ENCODE assay signal across 11 cellular contexts in the genomic region with DNA sequence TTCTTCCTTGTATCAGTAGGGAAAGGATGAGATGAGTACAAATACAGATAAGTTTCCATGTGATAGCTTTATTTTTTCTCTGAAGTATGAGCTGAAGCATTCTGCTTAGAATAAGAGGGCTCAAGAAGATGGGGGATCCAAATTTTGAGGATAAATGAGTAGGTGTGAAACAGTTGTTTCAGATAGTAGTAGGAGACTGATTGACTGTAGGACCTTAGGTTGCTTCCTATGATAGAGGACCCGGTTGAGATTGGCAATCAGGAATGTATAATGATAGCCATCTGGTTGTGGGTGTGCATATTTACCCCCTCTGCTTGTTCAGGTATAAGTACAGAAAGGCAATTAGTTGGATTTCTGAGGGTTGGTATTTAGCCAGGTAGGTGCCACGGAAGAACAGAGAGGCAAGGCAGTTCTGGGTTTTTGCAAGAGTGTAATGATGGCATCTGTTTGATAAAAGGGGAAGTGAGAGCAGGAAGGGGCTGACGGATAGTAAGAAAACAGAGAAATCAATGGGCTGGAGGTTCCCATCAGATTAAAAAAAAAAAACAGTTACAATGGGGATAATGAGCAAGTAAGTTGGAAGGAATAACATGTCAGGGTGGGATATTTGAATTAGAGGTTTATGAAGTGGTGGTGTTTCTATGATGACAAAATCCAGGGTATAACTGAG. TPM values are rescaled to one million over a fixed set of nuclear protein-coding genes. Genes with fewer than 3 reads are reported as not detected.
A peak's percentile ranks its signal among the peaks of the same experiment; 100 is the strongest.
DNase-seq lines count a peak whose midpoint lies in the region; ATAC-seq and TF ChIP-seq lines count a peak whose summit lies in the region.
"Had no signal": no experiment of that assay in that cellular context is flagged by ENCODE, and none has a peak within 500 bp of the region (broad histone marks: within the 10 kb centered on the region; RNA-seq: fewer than 3 reads in every experiment).

No MANE protein-coding gene starts in this region.

- H3K27ac ChIP-seq in BLaER1 (no peak overlapping the region), Karpas-422 (ENCODE audit: low read length) (peak overlapping the region; percentile 34)
- no peak overlapping the region for H3K27ac ChIP-seq in CD4-positive, alpha-beta T cell (ENCODE audit: low read depth, low read length)

- H3K79me2 ChIP-seq in Karpas-422 (ENCODE audit: low read length): no peaks in the 10 kb centered on the region

- no peaks in the 10 kb centered on the region for H3K27me3 Mint-ChIP-seq in CD4-positive, alpha-beta T cell

- H3K4me1 ChIP-seq in BLaER1 (peaks cover 20% of the 10 kb centered on the region), Karpas-422 (ENCODE audit: low read length) (peaks cover 13% of the 10 kb centered on the region)

- POLR2A ChIA-PET in CD4-positive, alpha-beta T cell (lab: Charles Lee): no interaction called here

- no peaks in the 10 kb centered on the region for H3K9me3 ChIP-seq in BLaER1
- no peaks in the 10 kb centered on the region for H3K9me3 ChIP-seq in Karpas-422 (ENCODE audit: low read length)
- H3K9me3 ChIP-seq in CD4-positive, alpha-beta T cell (ENCODE audit: control insufficient read depth, low read length): no peaks in the 10 kb centered on the region

- no peak overlapping the region for H3K9ac ChIP-seq in BLaER1
- no peak overlapping the region for H3K9ac ChIP-seq in Karpas-422 (ENCODE audit: low read length)

- TF ChIP-seq CTCF in CD4-positive, alpha-beta T cell (IDR thresholded peaks at IDR 0.05): no peak

- no peaks in the 10 kb centered on the region for H3K9me3 Mint-ChIP-seq in CD4-positive, alpha-beta T cell

- DNase-seq in Karpas-422: peak; percentile 75
- DNase-seq in ureter (ENCODE audit: low spot score): no peak
- no peak for DNase-seq in activated CD4-positive, alpha-beta T cell treated with anti-CD3 and anti-CD28 coated beads for 1 hour
- DNase-seq in NCI-H526 treated with DMSO at 0.1 percent for 48 hours (lab: John Stamatoyannopoulos, UW): no peak
- no peak for DNase-seq in CD4-positive, alpha-beta T cell
- DNase-seq: mesendoderm; NK-92 treated with Interleukin-12 subunit alpha and Interleukin-12 subunit beta, amount 100 ng/mL, for 24 hours; stimulated activated CD4-positive, alpha-beta T cell treated with anti-CD3 and anti-CD28 coated beads, Interleukin-12 subunit alpha, Interleukin-12 subunit beta, amount 100 ng/mL, for 4 hours had no signal

- peaks cover 9% of the 10 kb centered on the region for H3K36me3 Mint-ChIP-seq in CD4-positive, alpha-beta T cell (ENCODE audit: low read depth)

- H2AFZ ChIP-seq in Karpas-422 (ENCODE audit: low read length): no peak overlapping the region

- H3K4me3 Mint-ChIP-seq in CD4-positive, alpha-beta T cell: no peak overlapping the region

- ATAC-seq in GM19324 (IDR thresholded peaks at IDR 0.05; ENCODE audit: low FRiP score, unreplicated experiment): peak; percentile 95
- ATAC-seq in HG02852 (IDR thresholded peaks at IDR 0.05; ENCODE audit: unreplicated experiment): peak; percentile 95
- ATAC-seq in CD4-positive, alpha-beta T cell (ENCODE audit: poor library complexity): no peak

- H3K9me2 ChIP-seq in Karpas-422 (replicated peaks; ENCODE audit: insufficient read depth, low read length): no peaks in the 10 kb centered on the region

- peaks cover 9% of the 10 kb centered on the region; the same call in 1 of the 2 replicates for H3K36me3 ChIP-seq in BLaER1
- H3K36me3 ChIP-seq in Karpas-422 (ENCODE audit: insufficient read depth, low read length): no peaks in the 10 kb centered on the region

- H3K27me3 ChIP-seq in BLaER1: peaks cover 84% of the 10 kb centered on the region
- no peaks in the 10 kb centered on the region for H3K27me3 ChIP-seq in Karpas-422 (ENCODE audit: low read length)
- no peaks in the 10 kb centered on the region for H3K27me3 ChIP-seq in CD4-positive, alpha-beta T cell (ENCODE audit: control insufficient read depth, insufficient read depth, low read length)

- H3K4me2 ChIP-seq in BLaER1 (peak overlapping the region; percentile 31), Karpas-422 (ENCODE audit: low read depth, low read length, poor library complexity, severe bottlenecking) (no peak overlapping the region)

- peaks cover 11% of the 10 kb centered on the region; the same call in 1 of the 2 replicates for H4K20me1 ChIP-seq in BLaER1
- H4K20me1 ChIP-seq in Karpas-422 (ENCODE audit: insufficient read depth, low read depth, low read length): no peaks in the 10 kb centered on the region

- intact Hi-C loops in CD4-positive, alpha-beta T cell (cut with DNase I, micrococcal nuclease): no loop called here

- H3K27ac Mint-ChIP-seq in CD4-positive, alpha-beta T cell: no peak overlapping the region

- H3K4me3 ChIP-seq in BLaER1 (no peak overlapping the region), Karpas-422 (ENCODE audit: low read length) (no peak overlapping the region)

- H3K4me1 Mint-ChIP-seq in CD4-positive, alpha-beta T cell (ENCODE audit: low read depth): no peaks in the 10 kb centered on the region

- CTCF ChIA-PET in CD4-positive, alpha-beta T cell (lab: Charles Lee): no interaction called here

RNA-seq across cellular contexts. Expression of gene OCRL, which starts 13.7 kb away (rescaled TPM):
- total RNA-seq in Karpas-422 (2014; rRNA removed; shearing (Covaris generic); ENCODE audit: low replicate concordance): 5.5 and 8.1 TPM in 2 replicates
- total RNA-seq in ureter: 43.6 TPM
- 1 to 10 TPM; 4.0 to 4.1 TPM for total RNA-seq in CD4-positive, alpha-beta T cell

RNA-seq across cellular contexts. Expression of gene SMARCA1, which starts 30.5 kb away (rescaled TPM):
- not detected in 2 replicates for total RNA-seq in Karpas-422 (2014; rRNA removed; shearing (Covaris generic); ENCODE audit: low replicate concordance)
- total RNA-seq in ureter: 37.5 TPM
- 1 to 10 TPM in 1 of 2 experiments, under 1 TPM in 1; 0.85 to 1.0 TPM for total RNA-seq in CD4-positive, alpha-beta T cell

Comparison
In these comparisons a context has a peak if more than half of its experiments do, and no peak if none do; other contexts are left out.
1. RNA of gene SMARCA1, which starts 30.5 kb away (total RNA-seq): 37.5 TPM in ureter (single experiment); 0.85 to 1.0 TPM in CD4-positive, alpha-beta T cell and not detected in Karpas-422; every median in the first group is over 10 times any median in the second.